In genomic region chr12:68601767-68602166, GRCh38 we compare ENCODE assay signal across 16 cellular contexts. TPM values are rescaled to one million over a fixed set of nuclear protein-coding genes. Genes with fewer than 3 reads are reported as not detected.
DNase-seq lines count a peak whose midpoint lies in the region; ATAC-seq and TF ChIP-seq lines count a peak whose summit lies in the region.
"Had no signal": no experiment of that assay in that cellular context is flagged by ENCODE, and none has a peak within 500 bp of the region (broad histone marks: within the 10 kb centered on the region; RNA-seq: fewer than 3 reads in every experiment).

No MANE protein-coding gene starts in this region.

- H3K4me3 Mint-ChIP-seq in activated naive CD4-positive, alpha-beta T cell treated with anti-CD3 and anti-CD28 coated beads, Interleukin-2, amount 50 U/mL, for 24 hours: peak overlapping the region; percentile 3
- H3K4me3 Mint-ChIP-seq in naive thymus-derived CD8-positive, alpha-beta T cell: peak overlapping the region in 3 of 10 donors; percentile 1 to 16 (median 7)

- no peak overlapping the region for H4K91ac ChIP-seq in mesenchymal stem cell (ENCODE audit: low read length)

- no peak overlapping the region for H3K23ac ChIP-seq in mesenchymal stem cell (ENCODE audit: low read length in 2 of 2)

- H4K20me1 ChIP-seq in BLaER1 treated with 17β-estradiol and CSF1 and Interleukin-3, amounts not matched to agents 10 nM and 100 nM: no peaks in the 10 kb centered on the region
- H4K20me1 ChIP-seq in Loucy (ENCODE audit: insufficient read depth, low read length, poor library complexity, severe bottlenecking): no peaks in the 10 kb centered on the region

- no peaks in the 10 kb centered on the region for H3K9me2 ChIP-seq in Loucy (replicated peaks; ENCODE audit: low read depth, low read length)

- H3K4me2 ChIP-seq in BLaER1 treated with 17β-estradiol and CSF1 and Interleukin-3, amounts not matched to agents 10 nM and 100 nM: peak overlapping the region; percentile 12 to 69 (median 49); a peak in 18 of 22 replicates
- H3K4me2 ChIP-seq in Loucy (ENCODE audit: low read depth, low read length, poor library complexity, severe bottlenecking) (peak overlapping the region; percentile 22), mesenchymal stem cell (ENCODE audit: low read length, poor library complexity, severe bottlenecking) (no peak overlapping the region)

- no peak overlapping the region for H3K18ac ChIP-seq in mesenchymal stem cell (ENCODE audit: low read depth in 1 of 2, low read length in 2 of 2)

- H3K27ac ChIP-seq in BLaER1 treated with 17β-estradiol and CSF1 and Interleukin-3, amounts not matched to agents 10 nM and 100 nM: peak overlapping the region in 3 of 11 experiments; percentile 7 to 46 (median 13); a peak in 3 of 22 replicates
- no peak overlapping the region for H3K27ac ChIP-seq in mesenchymal stem cell (ENCODE audit: low read length, poor library complexity, severe bottlenecking)
- H3K27ac ChIP-seq: RWPE1 had no signal

- TF ChIP-seq CTCF in Loucy (conservative IDR thresholded peaks at IDR 0.05; ENCODE audit: low read length): no peak

- peaks cover 48% of the 10 kb centered on the region for H3K4me1 Mint-ChIP-seq in activated naive CD4-positive, alpha-beta T cell treated with anti-CD3 and anti-CD28 coated beads, Interleukin-2, amount 50 U/mL, for 24 hours
- H3K4me1 Mint-ChIP-seq in naive thymus-derived CD8-positive, alpha-beta T cell: peaks cover 22 to 68% (median 51%) of the 10 kb centered on the region in 4 donors

- DNase-seq in activated naive CD4-positive, alpha-beta T cell treated with anti-CD3 and anti-CD28 coated beads, Interleukin-2, amount 50 U/mL, for 16 hours: no peak
- no peak for DNase-seq in naive thymus-derived CD8-positive, alpha-beta T cell
- no peak for DNase-seq in NCI-H1105 (lab: John Stamatoyannopoulos, UW)
- no peak for DNase-seq in mesenchymal stem cell
- DNase-seq in stimulated activated CD4-positive, alpha-beta T cell treated with anti-CD3 and anti-CD28 coated beads, Interleukin-4, amount 100 ng/mL, for 1 hour: no peak
- DNase-seq: DMS79 treated with DMSO at 0.1 percent for 48 hours, HCEC 1CT, NCI-H187, NCI-H2227 treated with DMSO at 0.1 percent for 48 hours, NCI-H510A treated with DMSO at 0.1 percent for 48 hours, NCI-H82, SIG-M5 had no signal

- POLR2A ChIA-PET in naive thymus-derived CD8-positive, alpha-beta T cell (lab: Charles Lee): interaction anchor here (1.8 to 3.3 kb wide), 2 partner anchors 9 kb away, joined by 10 to 22 read pairs; partner anchors contain the start of gene RAP1B

- H3K9ac ChIP-seq in BLaER1 treated with 17β-estradiol and CSF1 and Interleukin-3, amounts not matched to agents 10 nM and 100 nM: no peak overlapping the region; a peak in 2 of 22 replicates
- no peak overlapping the region for H3K9ac ChIP-seq in Loucy (ENCODE audit: low read depth, low read length, poor library complexity, severe bottlenecking)
- no peak overlapping the region for H3K9ac ChIP-seq in mesenchymal stem cell (ENCODE audit: low read length)

- H3K79me1 ChIP-seq in mesenchymal stem cell (replicated peaks; ENCODE audit: low read length, poor library complexity, severe bottlenecking): no peaks in the 10 kb centered on the region

- WGBS in mesenchymal stem cell: 61% methylated on average over 1 of the region's 1 CpG

- H3K9me3 Mint-ChIP-seq in activated naive CD4-positive, alpha-beta T cell treated with anti-CD3 and anti-CD28 coated beads, Interleukin-2, amount 50 U/mL, for 24 hours: no peaks in the 10 kb centered on the region
- H3K9me3 Mint-ChIP-seq in naive thymus-derived CD8-positive, alpha-beta T cell: no peaks in the 10 kb centered on the region

- H3K27me3 ChIP-seq in BLaER1 treated with 17β-estradiol and CSF1 and Interleukin-3, amounts not matched to agents 10 nM and 100 nM: no peaks in the 10 kb centered on the region
- H3K27me3 ChIP-seq in Loucy (ENCODE audit: insufficient read depth, low read length, poor library complexity, severe bottlenecking): no peaks in the 10 kb centered on the region
- no peaks in the 10 kb centered on the region for H3K27me3 ChIP-seq in mesenchymal stem cell (ENCODE audit: control insufficient read depth in 1 of 2, insufficient read depth in 1 of 2, low read length in 2 of 2)

- no peak overlapping the region for H3K4ac ChIP-seq in mesenchymal stem cell (ENCODE audit: low read depth in 1 of 2, low read length in 2 of 2)

- H3K36me3 Mint-ChIP-seq in activated naive CD4-positive, alpha-beta T cell treated with anti-CD3 and anti-CD28 coated beads, Interleukin-2, amount 50 U/mL, for 24 hours: no peaks in the 10 kb centered on the region
- H3K36me3 Mint-ChIP-seq in naive thymus-derived CD8-positive, alpha-beta T cell: no peaks in the 10 kb centered on the region

- H3K4me1 ChIP-seq in BLaER1 treated with 17β-estradiol and CSF1 and Interleukin-3, amounts not matched to agents 10 nM and 100 nM: peaks cover 29 to 83% (median 50%) of the 10 kb centered on the region in 10 experiments
- H3K4me1 ChIP-seq in Loucy (ENCODE audit: insufficient read depth, low read length, poor library complexity, severe bottlenecking) (peaks cover 47% of the 10 kb centered on the region), mesenchymal stem cell (ENCODE audit: control insufficient read depth, insufficient read depth, low read depth, low read length) (no peaks in the 10 kb centered on the region)

- no peaks in the 10 kb centered on the region for H3K79me2 ChIP-seq in Loucy (ENCODE audit: insufficient read depth, low read length)

- no peak overlapping the region for H3K14ac ChIP-seq in mesenchymal stem cell (ENCODE audit: low read length in 2 of 2)

- H2BK5ac ChIP-seq in mesenchymal stem cell (ENCODE audit: low read depth, low read length, poor library complexity, severe bottlenecking): no peak overlapping the region

- no peak overlapping the region for H4K8ac ChIP-seq in mesenchymal stem cell (ENCODE audit: low read length)

- H2BK120ac ChIP-seq in mesenchymal stem cell (ENCODE audit: low read depth, low read length): no peak overlapping the region

- H3K27ac Mint-ChIP-seq in activated naive CD4-positive, alpha-beta T cell treated with anti-CD3 and anti-CD28 coated beads, Interleukin-2, amount 50 U/mL, for 24 hours: peak overlapping the region; percentile 71
- peak overlapping the region in 6 of 10 donors; percentile 1 to 84 (median 10) for H3K27ac Mint-ChIP-seq in naive thymus-derived CD8-positive, alpha-beta T cell

- H3K9me3 ChIP-seq in BLaER1 treated with 17β-estradiol and CSF1 and Interleukin-3, amounts not matched to agents 10 nM and 100 nM (replicated peaks in 1 of 11): peaks cover 0 to 10% (median 0%) of the 10 kb centered on the region in 11 experiments; a peak in 6 of 22 replicates
- no peaks in the 10 kb centered on the region for H3K9me3 ChIP-seq in Loucy (ENCODE audit: insufficient read depth, low read depth, low read length)
- no peaks in the 10 kb centered on the region for H3K9me3 ChIP-seq in mesenchymal stem cell (ENCODE audit: control insufficient read depth, low read length)

- ATAC-seq in naive thymus-derived CD8-positive, alpha-beta T cell: no peak

- H3K27me3 Mint-ChIP-seq in activated naive CD4-positive, alpha-beta T cell treated with anti-CD3 and anti-CD28 coated beads, Interleukin-2, amount 50 U/mL, for 24 hours: no peaks in the 10 kb centered on the region
- H3K27me3 Mint-ChIP-seq in naive thymus-derived CD8-positive, alpha-beta T cell: no peaks in the 10 kb centered on the region

- peaks cover 16% of the 10 kb centered on the region for H3F3A ChIP-seq in Loucy (ENCODE audit: low read depth)

- H2AK5ac ChIP-seq in mesenchymal stem cell (ENCODE audit: low read length, severe bottlenecking): no peak overlapping the region

- H3K36me3 ChIP-seq in BLaER1 treated with 17β-estradiol and CSF1 and Interleukin-3, amounts not matched to agents 10 nM and 100 nM: no peaks in the 10 kb centered on the region
- H3K36me3 ChIP-seq in Loucy (ENCODE audit: insufficient read depth, low read length): no peaks in the 10 kb centered on the region
- no peaks in the 10 kb centered on the region for H3K36me3 ChIP-seq in mesenchymal stem cell (ENCODE audit: control insufficient read depth in 1 of 2, insufficient read depth in 2 of 2, low read depth in 1 of 2, low read length in 2 of 2)

- H2AFZ ChIP-seq in Loucy (ENCODE audit: low read length): peak overlapping the region; percentile 72
- H2AFZ ChIP-seq in mesenchymal stem cell (ENCODE audit: low read depth, low read length): no peak overlapping the region

- no peak overlapping the region for H2BK15ac ChIP-seq in mesenchymal stem cell (ENCODE audit: low read depth, poor library complexity, severe bottlenecking)

- H3K4me3 ChIP-seq in BLaER1 treated with 17β-estradiol and CSF1 and Interleukin-3, amounts not matched to agents 10 nM and 100 nM: no peak overlapping the region
- H3K4me3 ChIP-seq in Loucy (ENCODE audit: low read length, poor library complexity, severe bottlenecking): no peak overlapping the region
- H3K4me3 ChIP-seq in mesenchymal stem cell (ENCODE audit: insufficient read depth in 1 of 2, low read depth in 1 of 2, low read length in 2 of 2): no peak overlapping the region

- H2BK12ac ChIP-seq in mesenchymal stem cell (ENCODE audit: low read length in 2 of 2): no peak overlapping the region

RNA-seq across cellular contexts. Expression of gene RAP1B, which starts 8.9 kb away (rescaled TPM):
- 100 to 1,000 TPM; 254 to 288 TPM for total RNA-seq in naive thymus-derived CD8-positive, alpha-beta T cell
- polyA plus RNA-seq in naive thymus-derived CD8-positive, alpha-beta T cell: 100 to 1,000 TPM; 562 to 708 (median 574) TPM
- polyA plus RNA-seq in mesenchymal stem cell (2013, experiment 1 of 2): 219 TPM
- polyA plus RNA-seq in mesenchymal stem cell (2013, experiment 2 of 2): 229 TPM
